In the genomic region with DNA sequence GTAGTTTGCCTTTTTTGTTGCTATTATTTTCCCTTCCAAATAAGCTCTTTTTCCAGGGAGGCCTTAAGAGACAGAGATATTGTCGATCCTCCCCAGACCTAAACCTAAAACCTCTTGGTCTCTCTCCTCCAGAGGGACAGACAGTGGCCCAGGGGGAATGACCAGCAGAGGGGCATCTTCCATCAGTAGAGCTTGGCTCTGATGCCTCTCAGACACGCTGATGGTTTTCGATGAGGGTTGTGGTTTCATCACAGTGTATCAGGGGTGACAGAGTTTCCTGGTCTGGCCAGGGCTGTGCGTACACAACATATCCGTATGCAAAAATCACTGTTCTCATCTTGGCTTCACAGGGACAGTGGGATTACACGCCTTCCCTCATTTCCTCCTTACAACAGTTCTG, we compare ENCODE assay signal across 18 cellular contexts.
"Had no signal": no experiment of that assay in that cellular context is flagged by ENCODE, and none has a peak within 500 bp of the region (broad histone marks: within the 10 kb centered on the region; RNA-seq: fewer than 3 reads in every experiment).

No MANE protein-coding gene starts in this region.

- H3K4me1 ChIP-seq: psoas muscle, tibial artery, vagina had no signal

- H3K36me3 Mint-ChIP-seq: activated naive CD4-positive, alpha-beta T cell treated with anti-CD3 and anti-CD28 coated beads, Interleukin-2, amount 50 U/mL, for 72 hours had no signal

- H3K27ac Mint-ChIP-seq: activated naive CD4-positive, alpha-beta T cell treated with anti-CD3 and anti-CD28 coated beads, Interleukin-2, amount 50 U/mL, for 72 hours; nephron; T-helper 17 cell had no signal

- H3K36me3 ChIP-seq: brain microvascular endothelial cell, spleen, tibial artery, vagina had no signal

- ATAC-seq: activated naive CD4-positive, alpha-beta T cell treated with anti-CD3 and anti-CD28 coated beads, Interleukin-2, amount 50 U/mL, for 72 hours; esophagus mucosa; left cardiac atrium; psoas muscle; sciatic nerve; SK-N-SH treated with all-trans-retinoic acid at 6 μM for 48 hours; T-helper 17 cell had no signal

- H3K27ac ChIP-seq: brain microvascular endothelial cell, psoas muscle, spleen, tibial artery, vagina had no signal

- H3K9me3 ChIP-seq: psoas muscle, spleen, tibial artery, vagina had no signal

- H3K4me3 ChIP-seq: psoas muscle, spleen, tibial artery, vagina had no signal

- H3K27me3 ChIP-seq: brain microvascular endothelial cell, spleen, tibial artery, vagina had no signal

- H3K9me3 Mint-ChIP-seq: nephron had no signal

- H3K4me1 Mint-ChIP-seq: nephron, T-helper 17 cell had no signal

- DNase-seq: activated CD4-positive, alpha-beta T cell treated with anti-CD3 and anti-CD28 coated beads, Interleukin-2, amount 50 U/mL, for 4 hours; activated CD4-positive, CD25-positive, alpha-beta regulatory T cell treated with anti-CD3 and anti-CD28 coated beads, Interleukin-2, amount 50 U/mL, for 72 hours; amniotic stem cell; brain microvascular endothelial cell; foreskin fibroblast; glutamatergic neuron; left cardiac atrium; psoas muscle; spleen; stimulated activated CD4-positive, alpha-beta T cell treated with anti-CD3 and anti-CD28 coated beads, Interleukin-1b, Interleukin-23, amount 100 ng/mL, for 48 hours; T-helper 17 cell; tibial artery had no signal

- H3K27me3 Mint-ChIP-seq: T-helper 17 cell had no signal

- H3K4me3 Mint-ChIP-seq: nephron, T-helper 17 cell had no signal
